9 cellular contexts compared by ENCODE assay signal in the genomic region with DNA sequence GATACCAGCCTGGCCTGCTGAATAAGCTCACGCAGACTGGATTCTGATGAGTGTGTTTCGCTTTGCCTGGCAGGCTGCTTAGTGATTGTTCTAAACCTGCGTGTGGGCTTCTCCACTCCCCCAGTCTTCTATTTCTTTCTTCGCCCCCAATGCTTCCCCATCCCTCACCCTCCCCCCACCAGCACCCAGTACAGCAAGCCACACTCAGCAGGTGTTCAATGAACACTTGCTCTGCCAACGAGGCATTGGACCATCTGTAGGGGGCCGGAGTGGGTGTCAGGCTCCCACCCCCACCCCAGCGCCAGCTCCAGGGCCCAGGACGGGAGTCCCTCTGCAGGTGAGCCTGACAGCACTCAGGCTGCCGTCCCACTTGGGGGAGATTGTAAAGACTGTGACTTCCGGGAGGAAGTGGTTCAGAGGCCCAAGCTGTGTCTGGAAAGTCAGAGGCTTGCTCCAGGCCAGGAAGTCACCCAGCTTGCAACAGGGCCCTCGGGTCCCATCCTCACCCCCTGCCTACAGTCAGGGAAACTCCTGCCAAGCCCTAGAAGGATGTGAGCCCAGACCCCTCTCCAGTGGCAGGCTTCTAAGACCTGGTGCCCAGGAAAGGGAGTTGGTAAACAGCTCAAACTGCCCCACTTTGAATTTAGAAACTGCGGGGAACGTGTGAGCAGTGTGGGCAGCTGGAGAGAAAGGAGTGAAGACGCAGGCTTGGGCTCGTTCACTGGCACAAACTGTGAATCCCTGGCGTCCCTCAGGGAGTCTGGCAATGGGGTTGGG.
DNase-seq lines count a peak whose midpoint lies in the region; ATAC-seq and TF ChIP-seq lines count a peak whose summit lies in the region.
"Had no signal": no experiment of that assay in that cellular context is flagged by ENCODE, and none has a peak within 500 bp of the region (broad histone marks: within the 10 kb centered on the region; RNA-seq: fewer than 3 reads in every experiment).

No MANE protein-coding gene starts in this region.

- TF ChIP-seq CTCF in GM10248 (IDR thresholded peaks at IDR 0.05; ENCODE audit: control extremely low read depth, extremely low read depth, low read depth, missing control alignments) = no peak

- peak; percentile 78 for ATAC-seq in HG03139 (IDR thresholded peaks at IDR 0.05; ENCODE audit: unreplicated experiment)
- ATAC-seq: body of pancreas had no signal

- DNase-seq in GM10248 (ENCODE audit: extremely low spot score) (peak; percentile 46), NCI-H1092 treated with DMSO at 0.1 percent for 48 hours (lab: John Stamatoyannopoulos, UW) (no peak), HT-29 (ENCODE audit: low spot score) (no peak), NCI-H2227 treated with DMSO at 0.1 percent for 48 hours (lab: John Stamatoyannopoulos, UW) (no peak)
- DNase-seq in activated CD4-positive, CD25-positive, alpha-beta regulatory T cell treated with anti-CD3 and anti-CD28 coated beads, Interleukin-2, amount 50 U/mL, for 72 hours = peak; percentile 51
- peak; percentile 13 for DNase-seq in effector CD8-positive, alpha-beta T cell (lab: John Stamatoyannopoulos, UW)
- DNase-seq in stimulated activated CD8-positive, alpha-beta memory T cell treated with anti-CD3 and anti-CD28 coated beads, Interleukin-12 subunit alpha, Interleukin-12 subunit beta, amount 100 ng/mL, for 4 hours (ENCODE audit: low read depth) = peak; percentile 29

- POLR2A ChIA-PET in GM10248 (lab: Yijun Ruan, JAX) = no interaction called here

- CTCF ChIA-PET in GM10248 (lab: Yijun Ruan, JAX) = interaction anchor here (1.3 to 4.7 kb wide), 3 partner anchors 13 to 125 kb away, joined by 3 to 30 read pairs (median 4); no protein-coding TSS in a partner anchor

Comparison
In these comparisons a context has a peak if more than half of its experiments do, and no peak if none do; other contexts are left out.
1. DNase-seq: peak in GM10248 (single experiment), activated CD4-positive, CD25-positive, alpha-beta regulatory T cell treated with anti-CD3 and anti-CD28 coated beads, Interleukin-2, amount 50 U/mL, for 72 hours (single experiment), effector CD8-positive, alpha-beta T cell (single experiment) and stimulated activated CD8-positive, alpha-beta memory T cell treated with anti-CD3 and anti-CD28 coated beads, Interleukin-12 subunit alpha, Interleukin-12 subunit beta, amount 100 ng/mL, for 4 hours (single experiment); none in NCI-H1092 treated with DMSO at 0.1 percent for 48 hours (single experiment), HT-29 (single experiment) and NCI-H2227 treated with DMSO at 0.1 percent for 48 hours (single experiment).